In the genomic region with DNA sequence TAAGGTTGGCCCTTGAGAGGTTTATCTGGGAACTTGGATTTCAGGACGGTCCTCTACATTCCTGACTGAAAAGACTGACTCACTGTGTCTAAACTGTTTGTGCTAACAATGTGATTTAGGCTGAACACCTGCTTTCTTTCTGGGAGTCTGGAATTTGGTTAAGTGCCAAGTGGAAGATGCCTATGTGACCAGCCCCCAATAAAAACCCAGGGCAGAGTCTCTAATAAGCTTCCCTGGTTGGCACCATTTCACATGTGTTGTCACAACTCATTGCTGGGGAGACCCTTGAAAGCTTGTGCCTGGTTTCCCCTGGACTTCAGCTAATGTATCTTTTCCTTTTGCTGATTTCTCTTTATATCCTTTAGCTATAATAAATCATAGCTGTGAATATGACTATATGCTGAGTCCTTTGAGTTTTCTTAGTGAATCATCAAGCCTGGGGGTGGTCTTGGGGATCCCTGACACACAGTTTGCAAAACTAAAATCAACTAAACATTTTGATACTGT, we compare ENCODE assay signal across 12 cellular contexts. TPM values are rescaled to one million over a fixed set of nuclear protein-coding genes. Genes with fewer than 3 reads are reported as not detected.
DNase-seq lines count a peak whose midpoint lies in the region; FAIRE-seq and TF ChIP-seq lines count a peak whose summit lies in the region.
"Had no signal": no experiment of that assay in that cellular context is flagged by ENCODE, and none has a peak within 500 bp of the region (broad histone marks: within the 10 kb centered on the region; RNA-seq: fewer than 3 reads in every experiment).

No MANE protein-coding gene starts in this region.

- peak overlapping the region; percentile 69 for H3K4me2 ChIP-seq in astrocyte (ENCODE audit: low read length)
- H3K4me2 ChIP-seq in mesenchymal stem cell (ENCODE audit: low read length, poor library complexity, severe bottlenecking), result no peak overlapping the region

- no peak overlapping the region for H2BK15ac ChIP-seq in mesenchymal stem cell (ENCODE audit: low read depth, poor library complexity, severe bottlenecking)

- no peak overlapping the region for H3K18ac ChIP-seq in mesenchymal stem cell (ENCODE audit: low read depth in 1 of 2, low read length in 2 of 2)

- no peak overlapping the region for H2BK120ac ChIP-seq in mesenchymal stem cell (ENCODE audit: low read depth, low read length)

- H3K4me1 ChIP-seq in astrocyte (ENCODE audit: insufficient read depth, low read length), result peaks cover 8% of the 10 kb centered on the region
- H3K4me1 ChIP-seq in mesenchymal stem cell (ENCODE audit: control insufficient read depth, insufficient read depth, low read depth, low read length), result no peaks in the 10 kb centered on the region
- H3K4me1 ChIP-seq: right atrium auricular region had no signal

- H3K9ac ChIP-seq in astrocyte (ENCODE audit: low read length) (peak overlapping the region; percentile 65), mesenchymal stem cell (ENCODE audit: low read length) (no peak overlapping the region)

- no peak overlapping the region for H3K4me3 Mint-ChIP-seq in astrocyte (ENCODE audit: unreplicated experiment)
- H3K4me3 Mint-ChIP-seq: T-helper 2 cell treated with Interferon-gamma antibody and Interleukin-4, amounts not matched to agents 5 μg/mL and 100 μg/mL, for 36 hours had no signal

- H3K27me3 Mint-ChIP-seq in astrocyte (ENCODE audit: low read depth, unreplicated experiment), result no peaks in the 10 kb centered on the region

- H3K23ac ChIP-seq in mesenchymal stem cell (ENCODE audit: low read length in 2 of 2), result no peak overlapping the region

- WGBS in mesenchymal stem cell, result 0% methylated on average over 1 of the region's 1 CpG

- H3K4me1 Mint-ChIP-seq in astrocyte (ENCODE audit: low read depth, unreplicated experiment), result peaks cover 9% of the 10 kb centered on the region

- no peak overlapping the region for H3K4ac ChIP-seq in mesenchymal stem cell (ENCODE audit: low read depth in 1 of 2, low read length in 2 of 2)

- DNase-seq in EH (ENCODE audit: low read depth) (peak; percentile 65), NCI-H1105 (lab: John Stamatoyannopoulos, UW) (peak; percentile 76), astrocyte (ENCODE audit: low read depth) (peak; percentile 71), mesenchymal stem cell (peak; percentile 41), UCSD-AML1 (lab: John Stamatoyannopoulos, UW; ENCODE audit: unreplicated experiment) (no peak), NCI-H1048 (lab: John Stamatoyannopoulos, UW) (no peak), CD1c-positive myeloid dendritic cell (ENCODE audit: extremely low spot score) (no peak), T-helper 2 cell (no peak)
- DNase-seq: activated naive CD4-positive, alpha-beta T cell treated with anti-CD3 and anti-CD28 coated beads, Interleukin-2, amount 50 U/mL, for 16 hours had no signal

- H4K91ac ChIP-seq in mesenchymal stem cell (ENCODE audit: low read length), result no peak overlapping the region

- no peaks in the 10 kb centered on the region for H3K79me2 ChIP-seq in astrocyte (ENCODE audit: insufficient read depth, low read length)

- H4K8ac ChIP-seq in mesenchymal stem cell (ENCODE audit: low read length), result no peak overlapping the region

- no peak overlapping the region for H3K4me3 ChIP-seq in astrocyte (ENCODE audit: insufficient read depth, low read depth, low read length)
- H3K4me3 ChIP-seq in mesenchymal stem cell (ENCODE audit: insufficient read depth in 1 of 2, low read depth in 1 of 2, low read length in 2 of 2), result no peak overlapping the region
- H3K4me3 ChIP-seq: right atrium auricular region had no signal

- no peak overlapping the region for H2BK12ac ChIP-seq in mesenchymal stem cell (ENCODE audit: low read length in 2 of 2)

- H3K36me3 ChIP-seq in astrocyte (ENCODE audit: insufficient read depth, low read length) (no peaks in the 10 kb centered on the region), mesenchymal stem cell (ENCODE audit: control insufficient read depth in 1 of 2, insufficient read depth in 2 of 2, low read depth in 1 of 2, low read length in 2 of 2) (no peaks in the 10 kb centered on the region)
- H3K36me3 ChIP-seq: right atrium auricular region had no signal

- H4K20me1 ChIP-seq in astrocyte (ENCODE audit: insufficient read depth, low read length), result peaks cover 4% of the 10 kb centered on the region

- peak overlapping the region; percentile 62 for H3K27ac Mint-ChIP-seq in astrocyte (ENCODE audit: unreplicated experiment)
- H3K27ac Mint-ChIP-seq: T-helper 2 cell treated with Interferon-gamma antibody and Interleukin-4, amounts not matched to agents 5 μg/mL and 100 μg/mL, for 36 hours had no signal

- H2AK5ac ChIP-seq in mesenchymal stem cell (ENCODE audit: low read length, severe bottlenecking), result no peak overlapping the region

- H2BK5ac ChIP-seq in mesenchymal stem cell (ENCODE audit: low read depth, low read length, poor library complexity, severe bottlenecking), result no peak overlapping the region

- no peaks in the 10 kb centered on the region for H3K9me3 ChIP-seq in astrocyte (ENCODE audit: insufficient read depth, low read depth, low read length)
- H3K9me3 ChIP-seq in mesenchymal stem cell (ENCODE audit: control insufficient read depth, low read length), result no peaks in the 10 kb centered on the region
- H3K9me3 ChIP-seq: right atrium auricular region had no signal

- H3K14ac ChIP-seq in mesenchymal stem cell (ENCODE audit: low read length in 2 of 2), result no peak overlapping the region

- H3K79me1 ChIP-seq in mesenchymal stem cell (replicated peaks; ENCODE audit: low read length, poor library complexity, severe bottlenecking), result peaks cover 2% of the 10 kb centered on the region

- H2AFZ ChIP-seq in astrocyte (ENCODE audit: low read depth, low read length) (no peak overlapping the region), mesenchymal stem cell (ENCODE audit: low read depth, low read length) (no peak overlapping the region)

- no peaks in the 10 kb centered on the region for H3K9me3 Mint-ChIP-seq in astrocyte (ENCODE audit: unreplicated experiment)
- H3K9me3 Mint-ChIP-seq: T-helper 2 cell treated with Interferon-gamma antibody and Interleukin-4, amounts not matched to agents 5 μg/mL and 100 μg/mL, for 36 hours had no signal

- no peak for TF ChIP-seq CTCF in astrocyte (IDR thresholded peaks at IDR 0.05; ENCODE audit: insufficient read depth, low read depth, low read length)

- H3K36me3 Mint-ChIP-seq in astrocyte (ENCODE audit: low read depth, unreplicated experiment), result no peaks in the 10 kb centered on the region

- FAIRE-seq in astrocyte (lab: Jason Lieb, UNC), result peak; percentile 94
- FAIRE-seq: H54 had no signal

- peak overlapping the region; percentile 89 for H3K27ac ChIP-seq in astrocyte (ENCODE audit: low read depth, low read length)
- peak overlapping the region; percentile 81 for H3K27ac ChIP-seq in mesenchymal stem cell (ENCODE audit: low read length, poor library complexity, severe bottlenecking)
- H3K27ac ChIP-seq: right atrium auricular region had no signal

- H3K27me3 ChIP-seq in astrocyte (ENCODE audit: insufficient read depth, low read length), result no peaks in the 10 kb centered on the region
- no peaks in the 10 kb centered on the region for H3K27me3 ChIP-seq in mesenchymal stem cell (ENCODE audit: control insufficient read depth in 1 of 2, insufficient read depth in 1 of 2, low read length in 2 of 2)
- H3K27me3 ChIP-seq: right atrium auricular region had no signal

RNA-seq across cellular contexts. Expression of a gene that starts 55.1 kb away (rescaled TPM):
- total RNA-seq in astrocyte, result not detected in 2 replicates
- polyA plus RNA-seq in mesenchymal stem cell (2013, experiment 1 of 2), result not detected
- not detected for polyA plus RNA-seq in mesenchymal stem cell (2013, experiment 2 of 2)

Comparison
In these comparisons a context has a peak if more than half of its experiments do, and no peak if none do; other contexts are left out.
1. DNase-seq: peak in EH (single experiment), NCI-H1105 (single experiment), astrocyte (single experiment) and mesenchymal stem cell (single experiment); none in UCSD-AML1 (single experiment), NCI-H1048 (single experiment), CD1c-positive myeloid dendritic cell (single experiment) and T-helper 2 cell (0 of 5).